Comparison of ENCODE assay signal across 6 cellular contexts in the genomic region with DNA sequence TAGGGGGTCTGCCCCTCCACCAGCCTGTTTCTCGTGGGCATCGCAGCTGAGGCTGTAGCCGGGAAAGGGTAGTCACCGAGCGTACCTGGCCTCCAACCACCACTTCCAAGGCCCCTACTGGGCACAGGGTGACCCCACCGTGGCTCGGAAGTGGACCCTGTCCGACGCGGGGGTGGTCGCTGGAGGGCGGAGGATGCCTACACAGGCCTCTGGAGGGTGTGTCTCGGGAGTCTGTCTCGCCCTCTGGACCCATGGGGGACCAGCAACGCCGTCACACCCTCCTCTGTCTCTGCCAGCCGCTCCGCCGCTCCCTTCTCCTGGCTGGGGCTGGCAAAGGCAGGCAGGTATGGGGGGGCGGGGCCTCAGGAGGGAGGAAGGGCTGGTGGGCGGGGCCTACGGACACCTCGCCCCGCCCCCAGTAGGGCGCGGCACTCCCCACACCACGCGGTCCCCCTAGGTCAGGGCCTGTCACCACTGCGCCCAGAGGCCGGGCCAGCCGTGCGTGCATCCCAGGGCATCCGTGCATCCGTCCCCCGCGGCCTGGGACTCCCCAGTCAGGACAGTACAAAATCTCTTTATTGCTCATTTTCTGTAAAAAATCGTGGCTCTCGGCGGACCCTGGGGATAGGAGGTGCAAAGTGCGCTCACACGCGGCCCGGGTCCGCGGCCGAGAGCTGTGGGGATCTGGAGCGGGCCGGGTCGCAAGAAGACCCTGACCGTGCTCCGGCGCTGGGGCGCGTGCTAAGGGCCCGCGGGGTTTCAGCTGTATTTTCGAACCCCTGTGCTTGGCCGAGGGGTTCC. TPM values are rescaled to one million over a fixed set of nuclear protein-coding genes. Genes with fewer than 3 reads are reported as not detected.
DNase-seq lines count a peak whose midpoint lies in the region; ATAC-seq and TF ChIP-seq lines count a peak whose summit lies in the region.
"Not testable (repeated sequence)": the region's sequence is repeated elsewhere in the genome, so short reads cannot be mapped to it uniquely, and the experiment has no call there.
"Had no signal": no experiment of that assay in that cellular context is flagged by ENCODE, and none has a peak within 500 bp of the region (broad histone marks: within the 10 kb centered on the region; RNA-seq: fewer than 3 reads in every experiment).

No MANE protein-coding gene starts in this region.

- H3K27me3 ChIP-seq in ascending aorta: not testable (repeated sequence)
- peaks cover 0 to 24% (median 13%) of the 10 kb centered on the region in 7 donors for H3K27me3 ChIP-seq in heart right ventricle
- H3K27me3 ChIP-seq in psoas muscle (ENCODE audit: insufficient read depth in 3 of 3, low read length in 2 of 3): peaks cover 0 to 16% (median 2%) of the 10 kb centered on the region in 3 donors

- H3K9me3 ChIP-seq in ascending aorta, heart right ventricle, psoas muscle: not testable (repeated sequence)

- TF ChIP-seq CTCF in ascending aorta (IDR thresholded peaks at IDR 0.05); heart right ventricle (IDR thresholded peaks at IDR 0.05); psoas muscle (IDR thresholded peaks at IDR 0.05): not testable (repeated sequence)

- intact Hi-C loops in ascending aorta (cut with DNase I); heart right ventricle (cut with DNase I); psoas muscle (cut with DNase I): not testable (repeated sequence)

- not testable (repeated sequence) for H3K27ac ChIP-seq in ascending aorta, heart right ventricle, psoas muscle

- peak in 2 of 8 donors; percentile 55 to 63 for ATAC-seq in heart right ventricle
- ATAC-seq in psoas muscle: not testable (repeated sequence)

- H3K36me3 ChIP-seq in ascending aorta; heart right ventricle; psoas muscle (ENCODE audit: insufficient read depth in 1 of 2, low read depth in 1 of 2): not testable (repeated sequence)

- peak overlapping the region; percentile 21 to 55 for H3K4me3 ChIP-seq in ascending aorta
- H3K4me3 ChIP-seq in heart right ventricle: peak overlapping the region in 7 of 10 donors; percentile 7 to 31 (median 14)
- H3K4me3 ChIP-seq in psoas muscle: peak overlapping the region; percentile 28

- not testable (repeated sequence) for H3K4me1 ChIP-seq in ascending aorta, psoas muscle
- peaks cover 0 to 11% (median 9%) of the 10 kb centered on the region in 9 donors for H3K4me1 ChIP-seq in heart right ventricle

- DNase-seq in HT-29 (ENCODE audit: low spot score) (peak; percentile 37), left kidney (ENCODE audit: low read depth, low spot score) (peak; percentile 36)
- DNase-seq in ascending aorta (ENCODE audit: low spot score in 2 of 2); heart right ventricle; psoas muscle: not testable (repeated sequence)

- 10 to 13% methylated on average over 46 to 50 of the region's 58 CpGs for WGBS in heart right ventricle, 2 donors
- 13 to 16% (median 14%) methylated on average over 38 to 49 of the region's 58 CpGs for WGBS in psoas muscle, 3 donors

RNA-seq across cellular contexts. Expression of gene UNC93B1, which starts 13.2 kb away (rescaled TPM):
- total RNA-seq in HT-29 (2014; rRNA removed; shearing (Covaris generic)): 164 and 197 TPM in 2 replicates
- 74.7 TPM for total RNA-seq in ascending aorta
- total RNA-seq in heart right ventricle: 10 to 100 TPM in 2 of 10 donors, 1 to 10 TPM in 8; 3.2 to 18.2 (median 6.2) TPM
- polyA plus RNA-seq in heart right ventricle: 1 to 10 TPM; 8.8 to 9.1 TPM
- total RNA-seq in psoas muscle: 1 to 10 TPM; 3.8 to 5.2 (median 4.8) TPM
- 1 to 10 TPM; 1.9 to 5.9 (median 4.0) TPM for polyA plus RNA-seq in psoas muscle

RNA-seq across cellular contexts. Expression of gene ALDH3B1, which starts 19.4 kb away (rescaled TPM):
- total RNA-seq in HT-29 (2014; rRNA removed; shearing (Covaris generic)): 108 and 113 TPM in 2 replicates
- 42.8 TPM for total RNA-seq in ascending aorta
- total RNA-seq in heart right ventricle: 10 to 100 TPM in 1 of 10 donors, 1 to 10 TPM in 9; 3.5 to 11.0 (median 4.3) TPM
- 1 to 10 TPM; 2.1 to 3.2 TPM for polyA plus RNA-seq in heart right ventricle
- total RNA-seq in psoas muscle: 1 to 10 TPM; 1.7 to 3.3 (median 2.2) TPM
- polyA plus RNA-seq in psoas muscle: 1 to 10 TPM in 2 of 3 donors, under 1 TPM in 1; 0.83 to 1.8 (median 1.4) TPM
- total RNA-seq: activated CD4-positive, alpha-beta memory T cell treated with anti-CD3 and anti-CD28 coated beads, Interleukin-2, amount 10 ng/mL, durations not matched to agents 7 days and 5 days had no signal

RNA-seq across cellular contexts. Expression of gene NDUFS8, which starts 39.7 kb away (rescaled TPM):
- total RNA-seq in HT-29 (2014; rRNA removed; shearing (Covaris generic)): 564 and 590 TPM in 2 replicates
- total RNA-seq in ascending aorta: 316 TPM
- 100 to 1,000 TPM; 330 to 492 (median 421) TPM for total RNA-seq in heart right ventricle
- 100 to 1,000 TPM; 496 to 774 TPM for polyA plus RNA-seq in heart right ventricle
- total RNA-seq in psoas muscle: 100 to 1,000 TPM; 204 to 328 (median 241) TPM
- 100 to 1,000 TPM; 193 to 390 (median 328) TPM for polyA plus RNA-seq in psoas muscle

RNA-seq across cellular contexts. Expression of gene TCIRG1, which starts 48.1 kb away (rescaled TPM):
- total RNA-seq in HT-29 (2014; rRNA removed; shearing (Covaris generic)): 219 and 232 TPM in 2 replicates
- 385 TPM for total RNA-seq in ascending aorta
- total RNA-seq in heart right ventricle: 10 to 100 TPM in 9 of 10 donors, 1 to 10 TPM in 1; 7.9 to 44.8 (median 14.6) TPM
- polyA plus RNA-seq in heart right ventricle: 10 to 100 TPM; 41.9 to 91.4 TPM
- 10 to 100 TPM; 11.4 to 14.6 (median 12.7) TPM for total RNA-seq in psoas muscle
- polyA plus RNA-seq in psoas muscle: 10 to 100 TPM; 10.9 to 20.1 (median 11.8) TPM
